Comparison of ENCODE assay signal across 8 cellular contexts in genomic region chr22:39348909-39349505, GRCh38. TPM values are rescaled to one million over a fixed set of nuclear protein-coding genes. Genes with fewer than 3 reads are reported as not detected.
DNase-seq lines count a peak whose midpoint lies in the region; ATAC-seq and TF ChIP-seq lines count a peak whose summit lies in the region.

No MANE protein-coding gene starts in this region.

- no peak overlapping the region for H2BK5ac ChIP-seq in trophoblast cell (ENCODE audit: low read depth, low read length, poor library complexity)

- H3K9me3 Mint-ChIP-seq in WTC11: no peaks in the 10 kb centered on the region

- no peaks in the 10 kb centered on the region for H3K9me3 ChIP-seq in AG04450 (ENCODE audit: control insufficient read depth, insufficient read depth, low read length)
- H3K9me3 ChIP-seq in trophoblast cell (ENCODE audit: insufficient read depth, low read depth, low read length): peaks cover 1% of the 10 kb centered on the region

- POLR2A ChIA-PET in AG04450 (lab: Yijun Ruan, JAX): interaction anchor here (1.0 to 2.0 kb wide), 2 partner anchors 30 to 171 kb away, joined by 4 to 18 read pairs; partner anchors contain the start of genes ATF4 and RPL3
- POLR2A ChIA-PET in WTC11 (lab: Charles Lee): interaction anchor here (1.1 to 1.2 kb wide), 2 partner anchors 30 to 171 kb away, joined by 3 to 5 read pairs; partner anchors contain the start of genes ATF4 and RPL3

- ATAC-seq in HG02759 (IDR thresholded peaks at IDR 0.05; ENCODE audit: unreplicated experiment) (peak; percentile 18), WTC11 (peak; percentile 12), GM21526 (IDR thresholded peaks at IDR 0.05; ENCODE audit: low FRiP score, unreplicated experiment) (no peak)

- no peak overlapping the region for H2BK12ac ChIP-seq in trophoblast cell (ENCODE audit: low read length)

- DNase-seq in AG04450 (ENCODE audit: low read depth, low spot score) (no peak), WTC11 (ENCODE audit: low spot score) (no peak), globus pallidus (ENCODE audit: low spot score) (peak; percentile 48), trophoblast cell (no peak), SHP77 treated with DMSO at 0.1 percent for 48 hours (lab: John Stamatoyannopoulos, UW) (no peak)
- no peak for DNase-seq in effector CD8-positive, alpha-beta T cell (lab: John Stamatoyannopoulos, UW)

- peak overlapping the region; percentile 82 for H2AFZ ChIP-seq in trophoblast cell (ENCODE audit: insufficient read depth, low read length, poor library complexity)

- no peaks in the 10 kb centered on the region for H3K36me3 ChIP-seq in trophoblast cell (ENCODE audit: control insufficient read depth in 1 of 2, insufficient read depth in 2 of 2, low read length in 2 of 2)

- peak overlapping the region; percentile 85 for H4K8ac ChIP-seq in trophoblast cell (ENCODE audit: low read depth, low read length)

- peak overlapping the region; percentile 76 for H4K12ac ChIP-seq in trophoblast cell (ENCODE audit: low read depth, low read length)

- H3K79me2 ChIP-seq in trophoblast cell (ENCODE audit: control insufficient read depth, insufficient read depth, low read length, poor library complexity): peaks cover 10% of the 10 kb centered on the region

- H3K4ac ChIP-seq in trophoblast cell (ENCODE audit: low read depth, low read length): peak overlapping the region; percentile 49

- H3K4me3 Mint-ChIP-seq in WTC11: peak overlapping the region; percentile 83

- peaks cover 2% of the 10 kb centered on the region for H3K27me3 ChIP-seq in AG04450 (ENCODE audit: control insufficient read depth, insufficient read depth, low read length)
- no peaks in the 10 kb centered on the region for H3K27me3 ChIP-seq in trophoblast cell (ENCODE audit: insufficient read depth, low read length)

- peak overlapping the region; percentile 70 for H3K14ac ChIP-seq in trophoblast cell (ENCODE audit: low read length)

- H3K4me2 ChIP-seq in trophoblast cell (ENCODE audit: low read length): peak overlapping the region; percentile 85

- no peak overlapping the region for H3K9ac ChIP-seq in trophoblast cell (ENCODE audit: low read length)

- H3K4me1 Mint-ChIP-seq in WTC11: peaks cover 31% of the 10 kb centered on the region

- H3K27ac ChIP-seq in AG04450 (ENCODE audit: low read depth, low read length): no peak overlapping the region
- no peak overlapping the region for H3K27ac ChIP-seq in trophoblast cell (ENCODE audit: low read depth, low read length)

- H2BK120ac ChIP-seq in trophoblast cell (ENCODE audit: insufficient read depth, low read length, poor library complexity): no peak overlapping the region

- H3K23ac ChIP-seq in trophoblast cell (ENCODE audit: low read length): no peak overlapping the region

- peak overlapping the region; percentile 48 for H4K91ac ChIP-seq in trophoblast cell (ENCODE audit: low read depth, low read length)

- CTCF ChIA-PET in AG04450 (lab: Charles Lee): interaction anchor here (0.8 to 1.7 kb wide), 5 partner anchors 10 to 180 kb away, joined by 3 to 7 read pairs (median 5); partner anchors contain the start of gene RPL3
- CTCF ChIA-PET in WTC11 (lab: Charles Lee): interaction anchor here (0.9 to 3.3 kb wide), 7 partner anchors 16 to 479 kb away, joined by 3 to 20 read pairs (median 3); partner anchors contain the start of gene TAB1

- H3K4me1 ChIP-seq in trophoblast cell (ENCODE audit: control insufficient read depth in 1 of 2, insufficient read depth in 2 of 2, low read length in 2 of 2): peaks cover 26 to 31% of the 10 kb centered on the region in 2 experiments

- H3K18ac ChIP-seq in trophoblast cell (ENCODE audit: low read length): peak overlapping the region; percentile 87

- no peak overlapping the region for H3K27ac Mint-ChIP-seq in WTC11

- TF ChIP-seq CTCF in AG04450 (IDR thresholded peaks at IDR 0.05; ENCODE audit: low read depth, low read length) (no peak), WTC11 (IDR thresholded peaks at IDR 0.05) (no peak)

- H3K4me3 ChIP-seq in AG04450 (ENCODE audit: low read depth, low read length) (peak overlapping the region; percentile 70), trophoblast cell (ENCODE audit: low read depth, low read length) (peak overlapping the region; percentile 78)

- peaks cover 7% of the 10 kb centered on the region for H3K27me3 Mint-ChIP-seq in WTC11 (ENCODE audit: low read depth)

- no CpG with 5 or more reads among the region's 11 CpGs for WGBS in trophoblast cell (ENCODE audit: extremely low coverage, insufficient coverage, insufficient read length)

- no peaks in the 10 kb centered on the region for H3K36me3 Mint-ChIP-seq in WTC11

- no peak overlapping the region for H2AK5ac ChIP-seq in trophoblast cell (ENCODE audit: low read length)

- peaks cover 26% of the 10 kb centered on the region for H3K79me1 ChIP-seq in trophoblast cell (ENCODE audit: low read length)

TF ChIP-seq in WTC11, 78 proteins besides CTCF, POLR2A, EP300 and RAD21:
- TF ChIP-seq NFATC4 (CRISPR knock-in tag; IDR thresholded peaks at IDR 0.05): no peak

RNA-seq across cellular contexts. Expression of gene SYNGR1, which starts 0.8 kb away (rescaled TPM):
- polyA plus RNA-seq in AG04450 (2011; rRNA removed): 20.8 and 31.7 TPM in 2 replicates
- 7.8 and 10.0 TPM in 2 replicates for polyA minus RNA-seq in AG04450 (2011; rRNA and poly(A)+ RNA removed)
- total RNA-seq in WTC11 (2021): 26.5 to 35.3 TPM (median 28.7 TPM) in 3 replicates
- 20.4 and 21.0 TPM in 2 replicates for polyA plus RNA-seq in trophoblast cell (2013)

RNA-seq across cellular contexts. Expression of gene RPL3, which starts 29.6 kb away (rescaled TPM):
- polyA plus RNA-seq in AG04450 (2011; rRNA removed): 3,445 and 3,813 TPM in 2 replicates
- polyA minus RNA-seq in AG04450 (2011; rRNA and poly(A)+ RNA removed): 2,106 and 2,539 TPM in 2 replicates
- total RNA-seq in WTC11 (2021): 3,009 to 3,279 TPM (median 3,249 TPM) in 3 replicates
- polyA plus RNA-seq in trophoblast cell (2013): 1,456 and 1,519 TPM in 2 replicates

RNA-seq across cellular contexts. Expression of gene TAB1, which starts 50.6 kb away (rescaled TPM):
- 16.7 and 18.7 TPM in 2 replicates for polyA plus RNA-seq in AG04450 (2011; rRNA removed)
- polyA minus RNA-seq in AG04450 (2011; rRNA and poly(A)+ RNA removed): 17.5 and 18.8 TPM in 2 replicates
- total RNA-seq in WTC11 (2021): 36.8 to 38.3 TPM (median 38.0 TPM) in 3 replicates
- 12.9 and 13.2 TPM in 2 replicates for polyA plus RNA-seq in trophoblast cell (2013)
